In the genomic region with DNA sequence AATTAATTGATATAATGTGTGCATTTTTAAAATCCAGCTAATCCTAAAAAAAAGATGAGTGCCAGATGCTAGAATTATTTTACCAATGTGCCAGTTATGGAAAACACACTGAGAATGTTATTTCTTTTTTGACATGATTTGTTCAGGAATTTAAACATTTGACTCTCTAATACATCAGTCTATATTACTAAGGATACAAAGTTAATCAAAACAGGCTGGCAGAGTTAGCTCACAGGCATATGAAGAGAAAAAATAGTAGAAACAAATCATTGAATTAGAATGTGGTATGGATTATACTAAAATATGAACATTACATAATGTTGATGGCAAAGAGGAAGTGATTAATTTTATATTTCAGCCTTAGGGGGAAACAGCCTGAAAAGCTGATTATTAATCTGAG, we compare ENCODE assay signal across 1 cellular context.
TF ChIP-seq lines count a peak whose summit lies in the region.

No MANE protein-coding gene starts in this region.

TF ChIP-seq in SK-N-SH, 30 proteins besides CTCF, POLR2A, EP300 and RAD21 (continued from another document):
- TF ChIP-seq, protein P1, sequence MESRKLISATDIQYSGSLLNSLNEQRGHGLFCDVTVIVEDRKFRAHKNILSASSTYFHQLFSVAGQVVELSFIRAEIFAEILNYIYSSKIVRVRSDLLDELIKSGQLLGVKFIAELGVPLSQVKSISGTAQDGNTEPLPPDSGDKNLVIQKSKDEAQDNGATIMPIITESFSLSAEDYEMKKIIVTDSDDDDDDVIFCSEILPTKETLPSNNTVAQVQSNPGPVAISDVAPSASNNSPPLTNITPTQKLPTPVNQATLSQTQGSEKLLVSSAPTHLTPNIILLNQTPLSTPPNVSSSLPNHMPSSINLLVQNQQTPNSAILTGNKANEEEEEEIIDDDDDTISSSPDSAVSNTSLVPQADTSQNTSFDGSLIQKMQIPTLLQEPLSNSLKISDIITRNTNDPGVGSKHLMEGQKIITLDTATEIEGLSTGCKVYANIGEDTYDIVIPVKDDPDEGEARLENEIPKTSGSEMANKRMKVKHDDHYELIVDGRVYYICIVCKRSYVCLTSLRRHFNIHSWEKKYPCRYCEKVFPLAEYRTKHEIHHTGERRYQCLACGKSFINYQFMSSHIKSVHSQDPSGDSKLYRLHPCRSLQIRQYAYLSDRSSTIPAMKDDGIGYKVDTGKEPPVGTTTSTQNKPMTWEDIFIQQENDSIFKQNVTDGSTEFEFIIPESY (IDR thresholded peaks at IDR 0.05; ENCODE audit: borderline replicate concordance, low read depth) = no peak
- no peak for TF ChIP-seq FOXM1 (IDR thresholded peaks at IDR 0.05; ENCODE audit: low read depth)
- TF ChIP-seq SMC3 (IDR thresholded peaks at IDR 0.05; ENCODE audit: low read depth, low read length) = no peak
- TF ChIP-seq, protein P2, sequence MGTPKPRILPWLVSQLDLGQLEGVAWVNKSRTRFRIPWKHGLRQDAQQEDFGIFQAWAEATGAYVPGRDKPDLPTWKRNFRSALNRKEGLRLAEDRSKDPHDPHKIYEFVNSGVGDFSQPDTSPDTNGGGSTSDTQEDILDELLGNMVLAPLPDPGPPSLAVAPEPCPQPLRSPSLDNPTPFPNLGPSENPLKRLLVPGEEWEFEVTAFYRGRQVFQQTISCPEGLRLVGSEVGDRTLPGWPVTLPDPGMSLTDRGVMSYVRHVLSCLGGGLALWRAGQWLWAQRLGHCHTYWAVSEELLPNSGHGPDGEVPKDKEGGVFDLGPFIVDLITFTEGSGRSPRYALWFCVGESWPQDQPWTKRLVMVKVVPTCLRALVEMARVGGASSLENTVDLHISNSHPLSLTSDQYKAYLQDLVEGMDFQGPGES (IDR thresholded peaks at IDR 0.05; ENCODE audit: low read depth, low read length) = no peak
- TF ChIP-seq RCOR1 (IDR thresholded peaks at IDR 0.05; ENCODE audit: low read length) = no peak
- no peak for TF ChIP-seq GABPA (IDR thresholded peaks at IDR 0.05; ENCODE audit: low read depth)
- TF ChIP-seq EZH2phosphoT487 (IDR thresholded peaks at IDR 0.05; ENCODE audit: borderline replicate concordance, low read depth) = no peak
- TF ChIP-seq, protein P3, sequence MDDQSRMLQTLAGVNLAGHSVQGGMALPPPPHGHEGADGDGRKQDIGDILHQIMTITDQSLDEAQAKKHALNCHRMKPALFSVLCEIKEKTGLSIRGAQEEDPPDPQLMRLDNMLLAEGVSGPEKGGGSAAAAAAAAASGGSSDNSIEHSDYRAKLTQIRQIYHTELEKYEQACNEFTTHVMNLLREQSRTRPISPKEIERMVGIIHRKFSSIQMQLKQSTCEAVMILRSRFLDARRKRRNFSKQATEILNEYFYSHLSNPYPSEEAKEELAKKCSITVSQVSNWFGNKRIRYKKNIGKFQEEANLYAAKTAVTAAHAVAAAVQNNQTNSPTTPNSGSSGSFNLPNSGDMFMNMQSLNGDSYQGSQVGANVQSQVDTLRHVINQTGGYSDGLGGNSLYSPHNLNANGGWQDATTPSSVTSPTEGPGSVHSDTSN (IDR thresholded peaks at IDR 0.05) = peak; percentile 43; the same call in 1 of the 2 replicates
- no peak for TF ChIP-seq CHD2 (IDR thresholded peaks at IDR 0.05; ENCODE audit: low read length, partially characterized antibody)
